Comparison of ENCODE assay signal across 1 cellular context in the genomic region with DNA sequence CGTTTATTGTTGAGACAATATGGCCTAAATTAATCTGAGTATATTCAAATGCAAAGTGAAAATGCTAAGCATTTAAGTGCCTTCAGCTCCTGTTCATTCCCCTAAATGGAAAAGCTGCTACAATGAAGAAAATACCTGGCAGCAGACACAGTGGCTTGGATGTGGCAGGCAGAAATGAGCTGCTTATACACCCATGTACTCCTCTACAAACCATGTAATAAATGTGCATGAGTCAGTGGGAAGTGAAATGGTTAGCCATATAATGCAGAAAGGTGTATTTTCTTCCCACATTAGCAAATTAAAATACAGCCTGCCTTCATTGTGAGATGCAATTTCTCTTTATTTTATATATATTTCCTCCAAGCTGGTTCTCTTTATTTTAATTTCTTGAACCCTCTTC.
TF ChIP-seq lines count a peak whose summit lies in the region.

No MANE protein-coding gene starts in this region.

TF ChIP-seq in GM23338, 12 proteins besides CTCF, POLR2A, EP300 and RAD21 (continued from another document):
- TF ChIP-seq EZH2 (IDR thresholded peaks at IDR 0.05; ENCODE audit: low read depth, unreplicated experiment) = no peak
- TF ChIP-seq JUNB (IDR thresholded peaks at IDR 0.05; ENCODE audit: unreplicated experiment) = no peak
